8 cellular contexts compared by ENCODE assay signal in genomic region chr7:24755541-24756416, GRCh38. TPM values are rescaled to one million over a fixed set of nuclear protein-coding genes. Genes with fewer than 3 reads are reported as not detected.
DNase-seq lines count a peak whose midpoint lies in the region; ATAC-seq and FAIRE-seq lines count a peak whose summit lies in the region.

No MANE protein-coding gene starts in this region.

- peak overlapping the region in 4 of 11 experiments; percentile 58 to 77 (median 68); a peak in 4 of 22 replicates for H3K27ac ChIP-seq in BLaER1 treated with 17β-estradiol and CSF1 and Interleukin-3, amounts not matched to agents 10 nM and 100 nM

- H3K27ac Mint-ChIP-seq in T-helper 1 cell treated with Interleukin-12 subunit alpha and Interleukin-12 subunit beta and Interleukin-4 antibody, amounts not matched to agents 30 μg/mL and 1 μg/mL, for 36 hours = peak overlapping the region; percentile 43

- intact Hi-C loops in Right ventricle myocardium inferior (cut with DNase I) = no loop called here

- peaks cover 13 to 35% (median 30%) of the 10 kb centered on the region in 10 experiments; a peak in 18 of 20 replicates for H3K4me1 ChIP-seq in BLaER1 treated with 17β-estradiol and CSF1 and Interleukin-3, amounts not matched to agents 10 nM and 100 nM

- H3K4me1 Mint-ChIP-seq in T-helper 1 cell treated with Interleukin-12 subunit alpha and Interleukin-12 subunit beta and Interleukin-4 antibody, amounts not matched to agents 30 μg/mL and 1 μg/mL, for 36 hours (ENCODE audit: low read depth) = peaks cover 28% of the 10 kb centered on the region

- H3K9me3 Mint-ChIP-seq in T-helper 1 cell treated with Interleukin-12 subunit alpha and Interleukin-12 subunit beta and Interleukin-4 antibody, amounts not matched to agents 30 μg/mL and 1 μg/mL, for 36 hours = no peaks in the 10 kb centered on the region

- peaks cover 29 to 52% (median 44%) of the 10 kb centered on the region in 11 experiments for H3K27me3 ChIP-seq in BLaER1 treated with 17β-estradiol and CSF1 and Interleukin-3, amounts not matched to agents 10 nM and 100 nM

- H3K4me3 Mint-ChIP-seq in T-helper 1 cell treated with Interleukin-12 subunit alpha and Interleukin-12 subunit beta and Interleukin-4 antibody, amounts not matched to agents 30 μg/mL and 1 μg/mL, for 36 hours = peak overlapping the region; percentile 89

- H3K4me2 ChIP-seq in BLaER1 treated with 17β-estradiol and CSF1 and Interleukin-3, amounts not matched to agents 10 nM and 100 nM = peak overlapping the region; percentile 72 to 98 (median 92)

- peaks cover 60% of the 10 kb centered on the region for H3K27me3 Mint-ChIP-seq in T-helper 1 cell treated with Interleukin-12 subunit alpha and Interleukin-12 subunit beta and Interleukin-4 antibody, amounts not matched to agents 30 μg/mL and 1 μg/mL, for 36 hours (ENCODE audit: low read depth)

- no peaks in the 10 kb centered on the region for H3K36me3 ChIP-seq in BLaER1 treated with 17β-estradiol and CSF1 and Interleukin-3, amounts not matched to agents 10 nM and 100 nM

- H3K36me3 Mint-ChIP-seq in T-helper 1 cell treated with Interleukin-12 subunit alpha and Interleukin-12 subunit beta and Interleukin-4 antibody, amounts not matched to agents 30 μg/mL and 1 μg/mL, for 36 hours (ENCODE audit: low read depth) = peaks cover 4% of the 10 kb centered on the region

- H3K9ac ChIP-seq in BLaER1 treated with 17β-estradiol and CSF1 and Interleukin-3, amounts not matched to agents 10 nM and 100 nM = peak overlapping the region in 1 of 11 experiments; percentile 77; a peak in 1 of 22 replicates

- H3K9me3 ChIP-seq in BLaER1 treated with 17β-estradiol and CSF1 and Interleukin-3, amounts not matched to agents 10 nM and 100 nM (replicated peaks in 1 of 11) = 0 out of 22 replicates have a peak, but pooled peaks cover 0 to 1% (median 0%) of the 10 kb centered on the region in 11 experiments

- peaks cover 0 to 8% (median 0%) of the 10 kb centered on the region in 11 experiments; a peak in 1 of 22 replicates for H4K20me1 ChIP-seq in BLaER1 treated with 17β-estradiol and CSF1 and Interleukin-3, amounts not matched to agents 10 nM and 100 nM

- FAIRE-seq in GM19239 (lab: Jason Lieb, UNC) = peak; percentile 93

- DNase-seq in GM19239 (ENCODE audit: insufficient read length, low spot score) (peak; percentile 57), glomerular endothelial cell (ENCODE audit: extremely low read depth, low read depth, low spot score) (peak; percentile 78), KG1 (lab: John Stamatoyannopoulos, UW) (no peak), NCI-H1417 (lab: John Stamatoyannopoulos, UW) (no peak), Right ventricle myocardium inferior (ENCODE audit: missing footprints) (no peak)

- peak; percentile 65 for ATAC-seq in HG03108 (IDR thresholded peaks at IDR 0.05; ENCODE audit: unreplicated experiment)
- ATAC-seq in Right ventricle myocardium inferior = no peak

- H3K4me3 ChIP-seq in BLaER1 treated with 17β-estradiol and CSF1 and Interleukin-3, amounts not matched to agents 10 nM and 100 nM = peak overlapping the region in 4 of 10 experiments; percentile 58 to 82 (median 66); a peak in 4 of 20 replicates

RNA-seq across cellular contexts. Expression of gene GSDME, which starts 1.5 kb away (rescaled TPM):
- total RNA-seq in glomerular endothelial cell = 38.9 and 47.1 TPM in 2 replicates
- 4.1 TPM for total RNA-seq in Right ventricle myocardium inferior

Comparison
In these comparisons a context has a peak if more than half of its experiments do, and no peak if none do; other contexts are left out.
1. DNase-seq: peak in GM19239 (single experiment) and glomerular endothelial cell (single experiment); none in KG1 (single experiment), NCI-H1417 (0 of 3) and Right ventricle myocardium inferior (single experiment).